In genomic region chr4:179007758-179008157, GRCh38 we compare ENCODE assay signal across 23 cellular contexts.
"Had no signal": no experiment of that assay in that cellular context is flagged by ENCODE, and none has a peak within 500 bp of the region (broad histone marks: within the 10 kb centered on the region; RNA-seq: fewer than 3 reads in every experiment).

No MANE protein-coding gene starts in this region.

- H3K4me1 ChIP-seq: ascending aorta, breast epithelium, esophagus muscularis mucosa, gastroesophageal sphincter, heart left ventricle, left ventricle myocardium inferior, prostate gland, right atrium auricular region, thyroid gland had no signal

- H3K4me1 Mint-ChIP-seq: activated naive CD4-positive, alpha-beta T cell treated with anti-CD3 and anti-CD28 coated beads, Interleukin-2, amount 50 U/mL, for 24 hours had no signal

- H3K36me3 Mint-ChIP-seq: activated naive CD4-positive, alpha-beta T cell treated with anti-CD3 and anti-CD28 coated beads, Interleukin-2, amount 50 U/mL, for 24 hours had no signal

- H3K27ac Mint-ChIP-seq: activated naive CD4-positive, alpha-beta T cell treated with anti-CD3 and anti-CD28 coated beads, Interleukin-2, amount 50 U/mL, for 24 hours; activated T-cell treated with anti-CD3 and anti-CD28 coated beads, Interleukin-2, amount 50 U/mL, for 72 hours had no signal

- DNase-seq: activated CD4-positive, alpha-beta T cell treated with anti-CD3 and anti-CD28 coated beads, Interleukin-2, amount 50 U/mL, for 1 hour; activated CD4-positive, CD25-positive, alpha-beta regulatory T cell treated with anti-CD3 and anti-CD28 coated beads, Interleukin-2, amount 50 U/mL, for 72 hours; activated effector memory CD4-positive, alpha-beta T cell treated with anti-CD3 and anti-CD28 coated beads, Interleukin-2, amount 50 U/mL, for 16 hours; activated T-cell treated with anti-CD3 and anti-CD28 coated beads, Interleukin-2, amount 50 U/mL, for 72 hours; cerebellar nuclear complex; cortex of kidney; effector CD4-positive, alpha-beta T cell; heart left ventricle; left ventricle myocardium inferior; mammary epithelial cell; stimulated activated CD4-positive, alpha-beta T cell treated with anti-CD3 and anti-CD28 coated beads, Interleukin-12 subunit alpha, Interleukin-12 subunit beta, amount 100 ng/mL, for 4 hours; stimulated activated CD4-positive, alpha-beta T cell treated with anti-CD3 and anti-CD28 coated beads, Interleukin-1b, Interleukin-23, amount 100 ng/mL, for 48 hours; stimulated activated CD8-positive, alpha-beta memory T cell treated with anti-CD3 and anti-CD28 coated beads, Interleukin-4, amount 100 ng/mL, for 48 hours; stimulated activated naive CD4-positive, alpha-beta T cell; T1000; thyroid gland had no signal

- H3K36me3 ChIP-seq: ascending aorta, breast epithelium, esophagus muscularis mucosa, gastroesophageal sphincter, heart left ventricle, left ventricle myocardium inferior, prostate gland, right atrium auricular region, thyroid gland had no signal

- H3K27me3 Mint-ChIP-seq: activated naive CD4-positive, alpha-beta T cell treated with anti-CD3 and anti-CD28 coated beads, Interleukin-2, amount 50 U/mL, for 24 hours had no signal

- H3K27me3 ChIP-seq: ascending aorta, breast epithelium, esophagus muscularis mucosa, gastroesophageal sphincter, heart left ventricle, right atrium auricular region, thyroid gland had no signal

- H3K9me3 ChIP-seq: ascending aorta, breast epithelium, esophagus muscularis mucosa, gastroesophageal sphincter, heart left ventricle, left ventricle myocardium inferior, prostate gland, right atrium auricular region, thyroid gland had no signal

- H3K4me3 Mint-ChIP-seq: activated naive CD4-positive, alpha-beta T cell treated with anti-CD3 and anti-CD28 coated beads, Interleukin-2, amount 50 U/mL, for 24 hours; activated T-cell treated with anti-CD3 and anti-CD28 coated beads, Interleukin-2, amount 50 U/mL, for 72 hours had no signal

- H3K27ac ChIP-seq: ascending aorta, breast epithelium, esophagus muscularis mucosa, gastroesophageal sphincter, heart left ventricle, left ventricle myocardium inferior, prostate gland, right atrium auricular region, thyroid gland had no signal

- H3K4me3 ChIP-seq: ascending aorta, breast epithelium, esophagus muscularis mucosa, gastroesophageal sphincter, heart left ventricle, left ventricle myocardium inferior, prostate gland, right atrium auricular region, thyroid gland had no signal
